1 cellular context compared by ENCODE assay signal in the genomic region with DNA sequence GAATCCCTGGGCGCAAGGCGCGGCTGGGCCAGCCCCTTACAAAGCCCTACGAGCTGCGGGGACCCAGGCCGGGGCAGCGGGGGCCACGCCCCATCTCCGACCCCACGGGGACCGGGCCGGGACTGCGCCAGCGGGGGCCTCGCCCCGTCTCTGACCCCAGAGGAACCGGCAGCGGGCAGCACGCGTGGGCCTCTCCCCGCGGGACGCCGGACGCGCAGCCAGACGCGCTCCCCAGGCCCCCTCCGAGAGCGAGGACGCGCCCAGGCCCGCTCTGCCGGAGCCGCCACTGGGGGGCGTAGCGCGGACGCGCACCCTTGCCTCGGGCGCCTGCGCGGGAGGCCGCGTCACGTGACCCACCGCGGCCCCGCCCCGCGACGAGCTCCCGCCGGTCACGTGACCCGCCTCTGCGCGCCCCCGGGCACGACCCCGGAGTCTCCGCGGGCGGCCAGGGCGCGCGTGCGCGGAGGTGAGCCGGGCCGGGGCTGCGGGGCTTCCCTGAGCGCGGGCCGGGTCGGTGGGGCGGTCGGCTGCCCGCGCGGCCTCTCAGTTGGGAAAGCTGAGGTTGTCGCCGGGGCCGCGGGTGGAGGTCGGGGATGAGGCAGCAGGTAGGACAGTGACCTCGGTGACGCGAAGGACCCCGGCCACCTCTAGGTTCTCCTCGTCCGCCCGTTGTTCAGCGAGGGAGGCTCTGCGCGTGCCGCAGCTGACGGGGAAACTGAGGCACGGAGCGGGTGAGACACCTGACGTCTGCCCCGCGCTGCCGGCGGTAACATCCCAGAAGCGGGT.
TF ChIP-seq lines count a peak whose summit lies in the region.

A gene (plus strand): TSS at position 422 of the 786 bp plus-strand sequence. CDS start 3,006 bp downstream, outside the sequence.

TF ChIP-seq in HEK293, 187 proteins besides CTCF, POLR2A, EP300 and RAD21 (continued from another document):
- TF ChIP-seq, protein P1, sequence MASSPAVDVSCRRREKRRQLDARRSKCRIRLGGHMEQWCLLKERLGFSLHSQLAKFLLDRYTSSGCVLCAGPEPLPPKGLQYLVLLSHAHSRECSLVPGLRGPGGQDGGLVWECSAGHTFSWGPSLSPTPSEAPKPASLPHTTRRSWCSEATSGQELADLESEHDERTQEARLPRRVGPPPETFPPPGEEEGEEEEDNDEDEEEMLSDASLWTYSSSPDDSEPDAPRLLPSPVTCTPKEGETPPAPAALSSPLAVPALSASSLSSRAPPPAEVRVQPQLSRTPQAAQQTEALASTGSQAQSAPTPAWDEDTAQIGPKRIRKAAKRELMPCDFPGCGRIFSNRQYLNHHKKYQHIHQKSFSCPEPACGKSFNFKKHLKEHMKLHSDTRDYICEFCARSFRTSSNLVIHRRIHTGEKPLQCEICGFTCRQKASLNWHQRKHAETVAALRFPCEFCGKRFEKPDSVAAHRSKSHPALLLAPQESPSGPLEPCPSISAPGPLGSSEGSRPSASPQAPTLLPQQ (tag by site-specific recombination; IDR thresholded peaks at IDR 0.05): peak; percentile 42; the same call in 1 of the 2 replicates
- TF ChIP-seq ZNF138 (tag by site-specific recombination; IDR thresholded peaks at IDR 0.05; ENCODE audit: borderline replicate concordance) (no peak), ZNF37A (tag by site-specific recombination; IDR thresholded peaks at IDR 0.05) (no peak), ZNF16 (tag by site-specific recombination; IDR thresholded peaks at IDR 0.05; ENCODE audit: low read depth) (no peak), ZNF837 (tag by site-specific recombination; IDR thresholded peaks at IDR 0.05) (no peak), ZNF404 (tag by site-specific recombination; IDR thresholded peaks at IDR 0.05) (no peak)
- TF ChIP-seq, protein P2, sequence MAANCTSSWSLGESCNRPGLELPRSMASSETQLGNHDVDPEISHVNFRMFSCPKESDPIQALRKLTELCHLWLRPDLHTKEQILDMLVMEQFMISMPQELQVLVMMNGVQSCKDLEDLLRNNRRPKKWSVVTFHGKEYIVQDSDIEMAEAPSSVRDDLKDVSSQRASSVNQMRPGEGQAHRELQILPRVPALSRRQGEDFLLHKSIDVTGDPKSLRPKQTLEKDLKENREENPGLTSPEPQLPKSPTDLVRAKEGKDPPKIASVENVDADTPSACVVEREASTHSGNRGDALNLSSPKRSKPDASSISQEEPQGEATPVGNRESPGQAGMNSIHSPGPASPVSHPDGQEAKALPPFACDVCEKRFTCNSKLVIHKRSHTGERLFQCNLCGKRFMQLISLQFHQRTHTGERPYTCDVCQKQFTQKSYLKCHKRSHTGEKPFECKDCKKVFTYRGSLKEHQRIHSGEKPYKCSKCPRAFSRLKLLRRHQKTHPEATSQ (tag by site-specific recombination; IDR thresholded peaks at IDR 0.05): 0 out of 2 replicates have a peak, but pooled peaks have one; percentile 31
- TF ChIP-seq, protein P3, sequence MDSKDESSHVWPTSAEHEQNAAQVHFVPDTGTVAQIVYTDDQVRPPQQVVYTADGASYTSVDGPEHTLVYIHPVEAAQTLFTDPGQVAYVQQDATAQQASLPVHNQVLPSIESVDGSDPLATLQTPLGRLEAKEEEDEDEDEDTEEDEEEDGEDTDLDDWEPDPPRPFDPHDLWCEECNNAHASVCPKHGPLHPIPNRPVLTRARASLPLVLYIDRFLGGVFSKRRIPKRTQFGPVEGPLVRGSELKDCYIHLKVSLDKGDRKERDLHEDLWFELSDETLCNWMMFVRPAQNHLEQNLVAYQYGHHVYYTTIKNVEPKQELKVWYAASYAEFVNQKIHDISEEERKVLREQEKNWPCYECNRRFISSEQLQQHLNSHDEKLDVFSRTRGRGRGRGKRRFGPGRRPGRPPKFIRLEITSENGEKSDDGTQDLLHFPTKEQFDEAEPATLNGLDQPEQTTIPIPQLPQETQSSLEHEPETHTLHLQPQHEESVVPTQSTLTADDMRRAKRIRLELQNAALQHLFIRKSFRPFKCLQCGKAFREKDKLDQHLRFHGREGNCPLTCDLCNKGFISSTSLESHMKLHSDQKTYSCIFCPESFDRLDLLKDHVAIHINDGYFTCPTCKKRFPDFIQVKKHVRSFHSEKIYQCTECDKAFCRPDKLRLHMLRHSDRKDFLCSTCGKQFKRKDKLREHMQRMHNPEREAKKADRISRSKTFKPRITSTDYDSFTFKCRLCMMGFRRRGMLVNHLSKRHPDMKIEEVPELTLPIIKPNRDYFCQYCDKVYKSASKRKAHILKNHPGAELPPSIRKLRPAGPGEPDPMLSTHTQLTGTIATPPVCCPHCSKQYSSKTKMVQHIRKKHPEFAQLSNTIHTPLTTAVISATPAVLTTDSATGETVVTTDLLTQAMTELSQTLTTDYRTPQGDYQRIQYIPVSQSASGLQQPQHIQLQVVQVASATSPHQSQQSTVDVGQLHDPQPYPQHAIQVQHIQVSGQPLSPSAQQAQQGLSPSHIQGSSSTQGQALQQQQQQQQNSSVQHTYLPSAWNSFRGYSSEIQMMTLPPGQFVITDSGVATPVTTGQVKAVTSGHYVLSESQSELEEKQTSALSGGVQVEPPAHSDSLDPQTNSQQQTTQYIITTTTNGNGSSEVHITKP (tag by site-specific recombination; IDR thresholded peaks at IDR 0.05): no peak
